In the genomic region with DNA sequence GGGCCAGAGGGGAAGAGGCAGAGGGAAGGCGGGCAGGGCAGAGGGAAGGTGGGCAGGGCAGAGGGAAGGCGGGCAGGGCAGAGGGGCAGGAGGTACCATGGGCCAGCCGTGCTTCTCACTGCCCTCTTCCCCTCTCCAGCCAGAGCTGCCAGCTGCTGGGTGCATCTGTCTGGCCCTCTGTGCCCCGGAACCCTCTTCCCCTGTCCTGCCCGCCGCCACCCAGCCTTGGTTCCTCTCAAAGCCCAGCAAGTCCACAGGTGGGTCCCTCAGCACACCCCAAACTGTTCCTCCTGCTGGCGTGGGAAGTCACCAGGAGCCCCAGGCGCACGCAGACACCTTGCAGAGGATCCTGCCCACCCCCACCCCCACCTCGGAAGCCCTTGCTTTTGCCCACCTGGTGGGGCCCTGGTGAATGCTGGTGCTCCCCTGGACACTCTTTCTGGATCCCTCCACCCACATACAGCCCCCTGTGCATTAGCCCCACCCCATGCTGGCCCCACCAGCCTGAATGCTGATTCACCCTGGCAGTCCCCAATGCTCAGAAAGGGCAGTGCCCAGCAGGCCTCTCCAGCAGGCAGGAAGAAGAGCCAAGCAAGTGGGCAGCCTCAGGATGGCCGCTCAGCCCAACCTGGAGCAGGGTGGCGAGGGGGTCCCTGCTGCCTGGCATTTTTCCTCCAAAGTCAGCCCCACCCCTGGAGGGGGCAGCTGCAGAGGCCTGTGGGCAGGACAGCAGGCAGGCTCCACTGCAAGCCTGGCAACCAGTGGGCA, we compare ENCODE assay signal across 10 cellular contexts. TPM values are rescaled to one million over a fixed set of nuclear protein-coding genes. Genes with fewer than 3 reads are reported as not detected.
DNase-seq lines count a peak whose midpoint lies in the region; ATAC-seq and TF ChIP-seq lines count a peak whose summit lies in the region.
"Had no signal": no experiment of that assay in that cellular context is flagged by ENCODE, and none has a peak within 500 bp of the region (broad histone marks: within the 10 kb centered on the region; RNA-seq: fewer than 3 reads in every experiment).

No MANE protein-coding gene starts in this region.

- ATAC-seq in upper lobe of right lung = peak; percentile 1

- H3K4me3 Mint-ChIP-seq in activated naive CD8-positive, alpha-beta T cell = peak overlapping the region; percentile 46
- no peak overlapping the region for H3K4me3 Mint-ChIP-seq in activated naive CD8-positive, alpha-beta T cell treated with anti-CD3 and anti-CD28 coated beads for 36 hours
- peak overlapping the region; percentile 67 to 81 (median 75) for H3K4me3 Mint-ChIP-seq in nephron

- peaks cover 8% of the 10 kb centered on the region for H3K9me3 Mint-ChIP-seq in activated naive CD8-positive, alpha-beta T cell (ENCODE audit: low read depth)
- no peaks in the 10 kb centered on the region for H3K9me3 Mint-ChIP-seq in activated naive CD8-positive, alpha-beta T cell treated with anti-CD3 and anti-CD28 coated beads for 36 hours
- peaks cover 3% of the 10 kb centered on the region for H3K9me3 Mint-ChIP-seq in nephron

- peak overlapping the region; percentile 60 for H3K4me3 ChIP-seq in epithelial cell of proximal tubule (ENCODE audit: low read depth, low read length)
- H3K4me3 ChIP-seq in upper lobe of right lung = peak overlapping the region; percentile 61

- H3K4me1 ChIP-seq in upper lobe of right lung = peaks cover 28% of the 10 kb centered on the region

- peaks cover 10% of the 10 kb centered on the region for H3K4me1 Mint-ChIP-seq in activated naive CD8-positive, alpha-beta T cell (ENCODE audit: low read depth)
- peaks cover 5% of the 10 kb centered on the region for H3K4me1 Mint-ChIP-seq in activated naive CD8-positive, alpha-beta T cell treated with anti-CD3 and anti-CD28 coated beads for 36 hours
- H3K4me1 Mint-ChIP-seq in nephron = peaks cover 11% of the 10 kb centered on the region

- DNase-seq in activated naive CD8-positive, alpha-beta T cell treated with anti-CD3 and anti-CD28 coated beads for 36 hours = no peak
- DNase-seq in epithelial cell of proximal tubule (ENCODE audit: low read depth) = no peak
- DNase-seq in upper lobe of right lung = no peak
- no peak for DNase-seq in NCI-H1694 (lab: John Stamatoyannopoulos, UW)
- no peak for DNase-seq in NCI-H2081 (lab: John Stamatoyannopoulos, UW)
- DNase-seq in hepatic stellate cell (ENCODE audit: low spot score) = no peak
- DNase-seq: activated CD4-positive, alpha-beta T cell treated with anti-CD3 and anti-CD28 coated beads for 48 hours; cortex of kidney had no signal

- H3K27ac ChIP-seq in upper lobe of right lung = peak overlapping the region; percentile 91

- no peaks in the 10 kb centered on the region for H3K36me3 Mint-ChIP-seq in activated naive CD8-positive, alpha-beta T cell
- no peaks in the 10 kb centered on the region for H3K36me3 Mint-ChIP-seq in activated naive CD8-positive, alpha-beta T cell treated with anti-CD3 and anti-CD28 coated beads for 36 hours
- H3K36me3 Mint-ChIP-seq in nephron (ENCODE audit: low read depth) = no peaks in the 10 kb centered on the region

- no peaks in the 10 kb centered on the region for H3K27me3 ChIP-seq in upper lobe of right lung

- TF ChIP-seq CTCF in epithelial cell of proximal tubule (conservative IDR thresholded peaks at IDR 0.05; ENCODE audit: low read depth, low read length) (no peak), nephron (IDR thresholded peaks at IDR 0.05; ENCODE audit: unreplicated experiment in 3 of 3) (no peak), upper lobe of right lung (IDR thresholded peaks at IDR 0.05) (no peak)

- H3K9me3 ChIP-seq in upper lobe of right lung = no peaks in the 10 kb centered on the region

- intact Hi-C loops in upper lobe of right lung (cut with DNase I) = loop anchor here (5.0 kb wide), 1 partner anchor 57 kb away; no protein-coding TSS in a partner anchor

- H3K36me3 ChIP-seq in upper lobe of right lung = no peaks in the 10 kb centered on the region

- peak overlapping the region; percentile 3 for H3K27ac Mint-ChIP-seq in activated naive CD8-positive, alpha-beta T cell
- H3K27ac Mint-ChIP-seq in activated naive CD8-positive, alpha-beta T cell treated with anti-CD3 and anti-CD28 coated beads for 36 hours = no peak overlapping the region
- peak overlapping the region; percentile 44 to 72 (median 45) for H3K27ac Mint-ChIP-seq in nephron

- H3K27me3 Mint-ChIP-seq in activated naive CD8-positive, alpha-beta T cell = no peaks in the 10 kb centered on the region
- H3K27me3 Mint-ChIP-seq in activated naive CD8-positive, alpha-beta T cell treated with anti-CD3 and anti-CD28 coated beads for 36 hours = no peaks in the 10 kb centered on the region
- no peaks in the 10 kb centered on the region for H3K27me3 Mint-ChIP-seq in nephron (ENCODE audit: low read depth)

RNA-seq across cellular contexts. Expression of a gene that starts 1.9 kb away (rescaled TPM):
- 1 to 10 TPM; 2.9 to 3.1 TPM for total RNA-seq in activated naive CD8-positive, alpha-beta T cell treated with anti-CD3 and anti-CD28 coated beads for 36 hours
- total RNA-seq in epithelial cell of proximal tubule (11.0 and 14.9 TPM in 2 replicates), upper lobe of right lung (26.0 TPM)
